In genomic region chr13:44818428-44818827, GRCh38 we compare ENCODE assay signal across 9 cellular contexts.
DNase-seq lines count a peak whose midpoint lies in the region; ATAC-seq and TF ChIP-seq lines count a peak whose summit lies in the region.
"Had no signal": no experiment of that assay in that cellular context is flagged by ENCODE, and none has a peak within 500 bp of the region (broad histone marks: within the 10 kb centered on the region; RNA-seq: fewer than 3 reads in every experiment).

No MANE protein-coding gene starts in this region.

- WGBS in SK-N-SH (ENCODE audit: low lambda C conversion rate) = 71% methylated on average over 6 of the region's 6 CpGs
- 58% methylated on average over 6 of the region's 6 CpGs for WGBS in hepatocyte (ENCODE audit: low lambda C conversion rate, missing lambda C conversion rate)
- WGBS in ovary, 3 donors = 73 to 83% (median 75%) methylated on average over 6 of the region's 6 CpGs
- WGBS in stomach, 5 donors = 48 to 54% (median 50%) methylated on average over 6 of the region's 6 CpGs

- H2AFZ ChIP-seq in SK-N-SH (ENCODE audit: low read depth) (peak overlapping the region; percentile 62; the same call in 1 of the 2 replicates), hepatocyte (no peak overlapping the region)

- CTCF ChIA-PET in SK-N-SH (lab: Yijun Ruan, JAX) = interaction anchor here (0.5 to 7.0 kb wide), 22 partner anchors 9 to 1114 kb away, joined by 3 to 51 read pairs (median 4); no protein-coding TSS in a partner anchor
- CTCF ChIA-PET in activated CD4-positive, alpha-beta T cell treated with anti-CD3 and anti-CD28 coated beads for 36 hours (lab: Charles Lee) = interaction anchor here (0.6 to 0.8 kb wide), 3 partner anchors 84 to 253 kb away, joined by 3 read pairs; no protein-coding TSS in a partner anchor

- H3K4me1 Mint-ChIP-seq in activated CD4-positive, alpha-beta T cell treated with anti-CD3 and anti-CD28 coated beads for 36 hours = peaks cover 27% of the 10 kb centered on the region

- TF ChIP-seq CTCF in SK-N-SH (IDR thresholded peaks at IDR 0.05) (peak; percentile 56), hepatocyte (IDR thresholded peaks at IDR 0.05; ENCODE audit: poor library complexity) (peak; percentile 45), ovary (IDR thresholded peaks at IDR 0.05) (no peak), stomach (IDR thresholded peaks at IDR 0.05) (peak in 3 of 7 experiments; percentile 9 to 16 (median 14))

- intact Hi-C loops in ovary (cut with DNase I) = no loop called here
- intact Hi-C loops in activated CD4-positive, alpha-beta T cell treated with anti-CD3 and anti-CD28 coated beads for 36 hours (cut with DNase I, micrococcal nuclease) = loop anchor here (2.0 to 5.0 kb wide), 7 partner anchors 50 to 621 kb away; partner anchors contain the start of gene TSC22D1 (in 1 of the 2)
- intact Hi-C loops in stomach (cut with DNase I; ENCODE audit: low total_unique reads) = no loop called here

- H3K4me2 ChIP-seq in SK-N-SH (no peak overlapping the region), hepatocyte (no peak overlapping the region)

- no peak overlapping the region for H3K27ac Mint-ChIP-seq in activated CD4-positive, alpha-beta T cell treated with anti-CD3 and anti-CD28 coated beads for 36 hours
- H3K27ac Mint-ChIP-seq: dendritic cell treated with granulocyte-macrophage colony-stimulating factor and Interleukin-4, amounts not matched to agents 40 ng/mL and 50 ng/mL, for 4 days had no signal

- H3K27ac ChIP-seq in SK-N-SH (ENCODE audit: low read depth in 2 of 2, low read length in 1 of 2) (peak overlapping the region in 1 of 2 experiments; percentile 38; a peak in 1 of 4 replicates), hepatocyte (peak overlapping the region; percentile 78), ovary (no peak overlapping the region), stomach (no peak overlapping the region)

- TF ChIP-seq POLR2A in ovary (IDR thresholded peaks at IDR 0.05) = no peak
- TF ChIP-seq POLR2A in stomach (IDR thresholded peaks at IDR 0.05) = no peak

- H4K20me1 ChIP-seq in SK-N-SH (ENCODE audit: insufficient read depth) (no peaks in the 10 kb centered on the region), hepatocyte (ENCODE audit: insufficient read depth, poor library complexity, severe bottlenecking) (no peaks in the 10 kb centered on the region)

- H3K36me3 ChIP-seq in SK-N-SH (replicated peaks in 1 of 2; ENCODE audit: control insufficient read depth in 1 of 2, insufficient read depth in 2 of 2, low read length in 1 of 2) (no peaks in the 10 kb centered on the region), hepatocyte (replicated peaks; ENCODE audit: insufficient read depth, low read depth) (no peaks in the 10 kb centered on the region), ovary (no peaks in the 10 kb centered on the region), stomach (no peaks in the 10 kb centered on the region)

- H3F3A ChIP-seq in SK-N-SH (replicated peaks; ENCODE audit: insufficient read depth) = no peaks in the 10 kb centered on the region

- H3K27me3 ChIP-seq in SK-N-SH (ENCODE audit: insufficient read depth) (no peaks in the 10 kb centered on the region), hepatocyte (no peaks in the 10 kb centered on the region), ovary (no peaks in the 10 kb centered on the region), stomach (no peaks in the 10 kb centered on the region)

- POLR2A ChIA-PET in SK-N-SH (lab: Yijun Ruan, JAX) = interaction anchor here (0.6 kb wide), 1 partner anchor 333 kb away, joined by 4 read pairs; no protein-coding TSS in a partner anchor
- POLR2A ChIA-PET in activated CD4-positive, alpha-beta T cell treated with anti-CD3 and anti-CD28 coated beads for 36 hours (lab: Charles Lee) = no interaction called here

- H3K4me3 Mint-ChIP-seq in activated CD4-positive, alpha-beta T cell treated with anti-CD3 and anti-CD28 coated beads for 36 hours = no peak overlapping the region
- H3K4me3 Mint-ChIP-seq: dendritic cell treated with granulocyte-macrophage colony-stimulating factor and Interleukin-4, amounts not matched to agents 40 ng/mL and 50 ng/mL, for 4 days had no signal

- DNase-seq in COLO668 (lab: John Stamatoyannopoulos, UW; ENCODE audit: unreplicated experiment) (peak; percentile 54), HuH-7 (ENCODE audit: low spot score) (peak; percentile 52), SK-N-SH (peak; percentile 69), hepatocyte (ENCODE audit: low spot score) (peak; percentile 44), AG08395 (ENCODE audit: low spot score) (no peak), ovary (no peak), stomach (no peak)
- no peak for DNase-seq in activated CD4-positive, alpha-beta T cell treated with anti-CD3 and anti-CD28 coated beads for 36 hours

- no peak for ATAC-seq in activated CD4-positive, alpha-beta T cell treated with anti-CD3 and anti-CD28 coated beads for 36 hours

- H3K4me1 ChIP-seq in SK-N-SH (ENCODE audit: control insufficient read depth in 1 of 2, insufficient read depth in 2 of 2, low read depth in 1 of 2, low read length in 1 of 2) (peaks cover 8 to 44% of the 10 kb centered on the region in 2 experiments; a peak in 3 of 4 replicates), hepatocyte (ENCODE audit: insufficient read depth) (peaks cover 43% of the 10 kb centered on the region), ovary (ENCODE audit: insufficient read depth) (peaks cover 7% of the 10 kb centered on the region), stomach (peaks cover 0 to 17% (median 0%) of the 10 kb centered on the region in 4 donors)

- no peaks in the 10 kb centered on the region for H3K9me3 Mint-ChIP-seq in activated CD4-positive, alpha-beta T cell treated with anti-CD3 and anti-CD28 coated beads for 36 hours (ENCODE audit: low read depth)
- H3K9me3 Mint-ChIP-seq: dendritic cell treated with granulocyte-macrophage colony-stimulating factor and Interleukin-4, amounts not matched to agents 40 ng/mL and 50 ng/mL, for 4 days had no signal

- H3K4me3 ChIP-seq in SK-N-SH (ENCODE audit: low read depth in 2 of 2, low read length in 1 of 2) (no peak overlapping the region), hepatocyte (no peak overlapping the region), ovary (no peak overlapping the region), stomach (no peak overlapping the region)

- H3K9ac ChIP-seq in SK-N-SH = no peak overlapping the region

- peaks cover 21% of the 10 kb centered on the region for H3K27me3 Mint-ChIP-seq in activated CD4-positive, alpha-beta T cell treated with anti-CD3 and anti-CD28 coated beads for 36 hours
- H3K27me3 Mint-ChIP-seq: dendritic cell treated with granulocyte-macrophage colony-stimulating factor and Interleukin-4, amounts not matched to agents 40 ng/mL and 50 ng/mL, for 4 days had no signal

- TF ChIP-seq RAD21 in SK-N-SH (IDR thresholded peaks at IDR 0.05; ENCODE audit: low read length) = peak; percentile 82

- H3K9me3 ChIP-seq in SK-N-SH (no peaks in the 10 kb centered on the region), hepatocyte (ENCODE audit: low read depth) (no peaks in the 10 kb centered on the region), ovary (no peaks in the 10 kb centered on the region), stomach (no peaks in the 10 kb centered on the region)

- no peaks in the 10 kb centered on the region for H3K36me3 Mint-ChIP-seq in activated CD4-positive, alpha-beta T cell treated with anti-CD3 and anti-CD28 coated beads for 36 hours (ENCODE audit: low read depth)

- H3K9me2 ChIP-seq in SK-N-SH (no peaks in the 10 kb centered on the region), hepatocyte (replicated peaks; ENCODE audit: insufficient read depth) (no peaks in the 10 kb centered on the region)

- TF ChIP-seq EP300 in SK-N-SH (IDR thresholded peaks at IDR 0.05; ENCODE audit: borderline replicate concordance in 1 of 2, low read depth in 1 of 2, low read length in 1 of 2) = 0 out of 4 replicates have a peak, but pooled peaks of 1 of the 2 experiments have one; percentile 9
- TF ChIP-seq EP300 in ovary (IDR thresholded peaks at IDR 0.05) = no peak
- TF ChIP-seq EP300 in stomach (IDR thresholded peaks at IDR 0.05) = no peak

- H3K79me2 ChIP-seq in SK-N-SH (ENCODE audit: insufficient read depth) = no peaks in the 10 kb centered on the region
- no peaks in the 10 kb centered on the region for H3K79me2 ChIP-seq in hepatocyte

TF ChIP-seq in SK-N-SH, 30 proteins besides CTCF, POLR2A, EP300 and RAD21:
- no peak for TF ChIP-seq USF2 (IDR thresholded peaks at IDR 0.05; ENCODE audit: borderline replicate concordance, low read depth, low read length)
- peak; percentile 78 for TF ChIP-seq SMC3 (IDR thresholded peaks at IDR 0.05; ENCODE audit: low read depth, low read length)
- TF ChIP-seq ELF1 (IDR thresholded peaks at IDR 0.05) = no peak
- no peak for TF ChIP-seq TAF1 (IDR thresholded peaks at IDR 0.05; ENCODE audit: borderline replicate concordance, low read depth, low read length)
- no peak for TF ChIP-seq CHD2 (IDR thresholded peaks at IDR 0.05; ENCODE audit: low read length, partially characterized antibody)
- peak; percentile 87 for TF ChIP-seq GATA2 (CRISPR knock-in tag; IDR thresholded peaks at IDR 0.05)
- TF ChIP-seq NFIC (IDR thresholded peaks at IDR 0.05; ENCODE audit: borderline replicate concordance) = no peak

Comparison
In these comparisons a context has a peak if more than half of its experiments do, and no peak if none do; other contexts are left out.
1. DNase-seq: peak in COLO668 (single experiment), HuH-7 (single experiment), SK-N-SH (single experiment) and hepatocyte (single experiment); none in AG08395 (single experiment), ovary (0 of 5), activated CD4-positive, alpha-beta T cell treated with anti-CD3 and anti-CD28 coated beads for 36 hours (single experiment) and stomach (single experiment).
2. CTCF ChIP-seq: peak in SK-N-SH (single experiment) and hepatocyte (single experiment); none in ovary (0 of 3).
3. intact Hi-C loops: an anchor here in activated CD4-positive, alpha-beta T cell treated with anti-CD3 and anti-CD28 coated beads for 36 hours (2.0 to 5.0 kb wide); none called in ovary and stomach.